Comparison of ENCODE assay signal across 8 cellular contexts in genomic region chr2:172094319-172095145, GRCh38. TPM values are rescaled to one million over a fixed set of nuclear protein-coding genes. Genes with fewer than 3 reads are reported as not detected.
A peak's percentile ranks its signal among the peaks of the same experiment; 100 is the strongest.
DNase-seq lines count a peak whose midpoint lies in the region; ATAC-seq and TF ChIP-seq lines count a peak whose summit lies in the region.

No MANE protein-coding gene starts in this region.

- ATAC-seq in HG02840 (IDR thresholded peaks at IDR 0.05; ENCODE audit: low FRiP score, unreplicated experiment) (no peak), GM21423 (IDR thresholded peaks at IDR 0.05; ENCODE audit: unreplicated experiment) (no peak)

- H3K4me1 ChIP-seq in SJCRH30 = no peaks in the 10 kb centered on the region
- H3K4me1 ChIP-seq in rectal smooth muscle tissue (ENCODE audit: control insufficient read depth, insufficient read depth, low read length) = peaks cover 9% of the 10 kb centered on the region

- no peaks in the 10 kb centered on the region for H3K9me3 ChIP-seq in SJCRH30 (replicated peaks)

- peak overlapping the region; percentile 56 for H3K27ac ChIP-seq in SJCRH30
- H3K27ac ChIP-seq in rectal smooth muscle tissue (ENCODE audit: low read depth, low read length) = no peak overlapping the region

- no peak overlapping the region for H3K9ac ChIP-seq in rectal smooth muscle tissue (ENCODE audit: low read length)

- H3K4me3 ChIP-seq in SJCRH30 (peak overlapping the region; percentile 74), fibroblast of mammary gland (ENCODE audit: control insufficient read depth, low read depth, low read length) (peak overlapping the region; percentile 58), rectal smooth muscle tissue (ENCODE audit: low read length) (peak overlapping the region; percentile 55)

- TF ChIP-seq CTCF in fibroblast of mammary gland (conservative IDR thresholded peaks at IDR 0.05; ENCODE audit: control insufficient read depth, insufficient read depth, low read depth, low read length) = no peak

- peak; percentile 29 for DNase-seq in activated T-cell treated with anti-CD3 and anti-CD28 coated beads, Interleukin-2, amount 50 U/mL, for 1 hour
- no peak for DNase-seq in activated T-cell treated with anti-CD3 and anti-CD28 coated beads for 4 hours
- DNase-seq in SJCRH30 = peak; percentile 75 to 82
- DNase-seq in fibroblast of mammary gland (ENCODE audit: low read depth) = no peak
- no peak for DNase-seq in NK-92 (lab: John Stamatoyannopoulos, UW; ENCODE audit: unreplicated experiment)

- H3K36me3 ChIP-seq in SJCRH30 (no peaks in the 10 kb centered on the region), rectal smooth muscle tissue (ENCODE audit: control insufficient read depth, insufficient read depth, low read length) (no peaks in the 10 kb centered on the region)

- H3K27me3 ChIP-seq in SJCRH30 (no peaks in the 10 kb centered on the region), rectal smooth muscle tissue (ENCODE audit: control insufficient read depth, insufficient read depth, low read length) (peaks cover 76% of the 10 kb centered on the region)

RNA-seq across cellular contexts. Expression of gene DLX2, which starts 8.2 kb away (rescaled TPM):
- 0.76 and 0.89 TPM in 2 replicates for total RNA-seq in SJCRH30 (2014; rRNA removed; shearing (Covaris generic))

RNA-seq across cellular contexts. Expression of gene DLX1, which starts 9.2 kb away (rescaled TPM):
- 13.5 and 14.9 TPM in 2 replicates for total RNA-seq in SJCRH30 (2014; rRNA removed; shearing (Covaris generic))

Comparison
In these comparisons a context has a peak if more than half of its experiments do, and no peak if none do; other contexts are left out.
1. DNase-seq: peak in activated T-cell treated with anti-CD3 and anti-CD28 coated beads, Interleukin-2, amount 50 U/mL, for 1 hour (single experiment) and SJCRH30 (2 of 2); none in activated T-cell treated with anti-CD3 and anti-CD28 coated beads for 4 hours (single experiment), fibroblast of mammary gland (single experiment) and NK-92 (single experiment).
2. Peak in every context shown above with its lines, with median percentiles within 50 percentile points of each other: H3K4me3 ChIP-seq.